In the genomic region with DNA sequence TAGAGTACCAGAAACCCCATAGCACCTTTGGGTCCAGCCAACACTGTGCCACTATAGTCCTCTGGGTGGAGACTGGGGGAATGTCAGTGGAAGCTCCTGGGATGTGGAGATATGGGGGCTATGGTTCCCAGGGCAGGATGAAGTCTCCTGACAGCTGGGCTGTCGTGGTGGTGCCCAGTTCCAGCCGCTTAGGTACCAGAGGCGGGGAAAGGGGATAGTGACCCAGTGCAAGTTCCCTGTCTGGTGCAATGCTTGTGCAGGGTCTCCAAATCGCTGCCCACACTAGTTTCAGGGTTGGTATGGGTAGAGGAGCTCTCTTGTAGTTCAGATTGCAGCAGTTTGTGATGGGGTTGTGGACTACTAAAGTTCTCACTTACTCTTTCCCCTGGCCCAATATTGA, we compare ENCODE assay signal across 34 cellular contexts.
"Had no signal": no experiment of that assay in that cellular context is flagged by ENCODE, and none has a peak within 500 bp of the region (broad histone marks: within the 10 kb centered on the region; RNA-seq: fewer than 3 reads in every experiment).

No MANE protein-coding gene starts in this region.

- DNase-seq: activated CD4-positive, alpha-beta memory T cell treated with anti-CD3 and anti-CD28 coated beads for 36 hours; activated CD4-positive, alpha-beta T cell treated with anti-CD3 and anti-CD28 coated beads for 36 hours; activated CD4-positive, alpha-beta T cell treated with anti-CD3 and anti-CD28 coated beads, Interleukin-2, amount 10 ng/mL, durations not matched to agents 24 days and 14 days; activated CD4-positive, CD25-positive, alpha-beta regulatory T cell; activated CD4-positive, CD25-positive, alpha-beta regulatory T cell treated with anti-CD3 and anti-CD28 coated beads, Interleukin-2, amount 50 U/mL, for 72 hours; activated CD8-positive, alpha-beta memory T cell treated with anti-CD3 and anti-CD28 coated beads for 24 hours; activated effector memory CD4-positive, alpha-beta T cell treated with anti-CD3 and anti-CD28 coated beads, Interleukin-2, amount 50 U/mL, for 16 hours; activated naive CD4-positive, alpha-beta T cell treated with anti-CD3 and anti-CD28 coated beads for 36 hours; activated naive CD8-positive, alpha-beta T cell treated with anti-CD3 and anti-CD28 coated beads for 36 hours; activated naive CD8-positive, alpha-beta T cell treated with anti-CD3 and anti-CD28 coated beads, Interleukin-2, amount 50 U/mL, for 24 hours; dermis blood vessel endothelial cell; effector CD4-positive, alpha-beta T cell; effector memory CD8-positive, alpha-beta T cell; erythroblast; foreskin keratinocyte; gastrocnemius medialis; glutamatergic neuron; heart left ventricle; T-helper 1 cell; T-helper 17 cell; T1000; WERI-Rb-1 had no signal

- ATAC-seq: activated CD4-positive, alpha-beta T cell treated with anti-CD3 and anti-CD28 coated beads for 36 hours; activated naive CD8-positive, alpha-beta T cell treated with anti-CD3 and anti-CD28 coated beads, Interleukin-2, amount 50 U/mL, for 24 hours; effector memory CD8-positive, alpha-beta T cell; foreskin keratinocyte; gastrocnemius medialis; T-helper 17 cell had no signal

- H3K27ac ChIP-seq: adrenal gland, ascending aorta, breast epithelium, cardiac muscle cell, coronary artery, esophagus muscularis mucosa, foreskin keratinocyte, gastrocnemius medialis, heart left ventricle, WERI-Rb-1 had no signal

- H3K27me3 Mint-ChIP-seq: activated CD4-positive, alpha-beta memory T cell treated with anti-CD3 and anti-CD28 coated beads for 36 hours; activated CD4-positive, alpha-beta T cell treated with anti-CD3 and anti-CD28 coated beads for 36 hours; activated CD4-positive, alpha-beta T cell treated with anti-CD3 and anti-CD28 coated beads, Interleukin-2, amount 10 ng/mL, durations not matched to agents 24 days and 14 days; activated naive CD4-positive, alpha-beta T cell treated with anti-CD3 and anti-CD28 coated beads, Interleukin-2, amount 50 U/mL, for 24 hours; activated naive CD8-positive, alpha-beta T cell treated with anti-CD3 and anti-CD28 coated beads for 36 hours; activated naive CD8-positive, alpha-beta T cell treated with anti-CD3 and anti-CD28 coated beads, Interleukin-2, amount 50 U/mL, for 24 hours; brain; central memory CD8-positive, alpha-beta T cell; effector memory CD8-positive, alpha-beta T cell; T-helper 17 cell had no signal

- H3K4me1 Mint-ChIP-seq: activated naive CD8-positive, alpha-beta T cell treated with anti-CD3 and anti-CD28 coated beads, Interleukin-2, amount 50 U/mL, for 24 hours; brain had no signal

- H3K4me3 Mint-ChIP-seq: activated CD4-positive, alpha-beta memory T cell treated with anti-CD3 and anti-CD28 coated beads for 36 hours; activated CD4-positive, alpha-beta T cell treated with anti-CD3 and anti-CD28 coated beads for 36 hours; activated CD4-positive, alpha-beta T cell treated with anti-CD3 and anti-CD28 coated beads, Interleukin-2, amount 10 ng/mL, durations not matched to agents 24 days and 14 days; activated naive CD4-positive, alpha-beta T cell treated with anti-CD3 and anti-CD28 coated beads for 36 hours; activated naive CD4-positive, alpha-beta T cell treated with anti-CD3 and anti-CD28 coated beads, Interleukin-2, amount 50 U/mL, for 24 hours; activated naive CD8-positive, alpha-beta T cell treated with anti-CD3 and anti-CD28 coated beads for 36 hours; activated naive CD8-positive, alpha-beta T cell treated with anti-CD3 and anti-CD28 coated beads, Interleukin-2, amount 50 U/mL, for 24 hours; activated T-helper 1 cell treated with anti-CD3 and anti-CD28 coated beads, Interleukin-12 subunit alpha, Interleukin-12 subunit beta, Interleukin-2, Interleukin-4 antibody, amounts not matched to agents 30 ng/mL and 10 ng/mL and 1 ng/mL, durations not matched to agents 14 hours and 24 hours and 36 hours; brain; central memory CD8-positive, alpha-beta T cell; effector memory CD8-positive, alpha-beta T cell; T-helper 17 cell; T-helper 2 cell treated with Interferon-gamma antibody and Interleukin-4, amounts not matched to agents 5 μg/mL and 100 μg/mL, for 36 hours had no signal

- H3K27ac Mint-ChIP-seq: activated CD4-positive, alpha-beta memory T cell treated with anti-CD3 and anti-CD28 coated beads for 36 hours; activated CD4-positive, alpha-beta T cell treated with anti-CD3 and anti-CD28 coated beads for 36 hours; activated CD4-positive, alpha-beta T cell treated with anti-CD3 and anti-CD28 coated beads, Interleukin-2, amount 10 ng/mL, durations not matched to agents 24 days and 14 days; activated naive CD4-positive, alpha-beta T cell treated with anti-CD3 and anti-CD28 coated beads for 36 hours; activated naive CD4-positive, alpha-beta T cell treated with anti-CD3 and anti-CD28 coated beads, Interleukin-2, amount 50 U/mL, for 24 hours; activated naive CD8-positive, alpha-beta T cell treated with anti-CD3 and anti-CD28 coated beads for 36 hours; activated naive CD8-positive, alpha-beta T cell treated with anti-CD3 and anti-CD28 coated beads, Interleukin-2, amount 50 U/mL, for 24 hours; activated T-helper 1 cell treated with anti-CD3 and anti-CD28 coated beads, Interleukin-12 subunit alpha, Interleukin-12 subunit beta, Interleukin-2, Interleukin-4 antibody, amounts not matched to agents 30 ng/mL and 10 ng/mL and 1 ng/mL, durations not matched to agents 14 hours and 24 hours and 36 hours; activated T-helper 2 cell treated with anti-CD3 and anti-CD28 coated beads, Interferon-gamma antibody, Interleukin-2, Interleukin-4, amounts not matched to agents 10 μg/mL and 5 μg/mL and 100 μg/mL, durations not matched to agents 14 hours and 24 hours and 36 hours; brain; T-helper 17 cell; T-helper 2 cell treated with Interferon-gamma antibody and Interleukin-4, amounts not matched to agents 5 μg/mL and 100 μg/mL, for 36 hours had no signal
